1 cellular context compared by ENCODE assay signal in genomic region chr2:217936952-217937351, GRCh38.
TF ChIP-seq lines count a peak whose summit lies in the region.

No MANE protein-coding gene starts in this region.

TF ChIP-seq in IMR-90, 13 proteins besides CTCF, POLR2A, EP300 and RAD21 (continued from another document):
- TF ChIP-seq USF2 (IDR thresholded peaks at IDR 0.05; ENCODE audit: low read depth, low read length) (no peak), RCOR1 (IDR thresholded peaks at IDR 0.05; ENCODE audit: insufficient replicate concordance, low read length) (no peak), CEBPB (IDR thresholded peaks at IDR 0.05; ENCODE audit: low read depth, low read length) (no peak), BHLHE40 (IDR thresholded peaks at IDR 0.05; ENCODE audit: low read depth, low read length) (no peak), NFE2L2 (IDR thresholded peaks at IDR 0.05; ENCODE audit: low read depth, low read length) (no peak), ELK1 (IDR thresholded peaks at IDR 0.05; ENCODE audit: borderline replicate concordance, low read depth, low read length) (no peak)
